In the genomic region with DNA sequence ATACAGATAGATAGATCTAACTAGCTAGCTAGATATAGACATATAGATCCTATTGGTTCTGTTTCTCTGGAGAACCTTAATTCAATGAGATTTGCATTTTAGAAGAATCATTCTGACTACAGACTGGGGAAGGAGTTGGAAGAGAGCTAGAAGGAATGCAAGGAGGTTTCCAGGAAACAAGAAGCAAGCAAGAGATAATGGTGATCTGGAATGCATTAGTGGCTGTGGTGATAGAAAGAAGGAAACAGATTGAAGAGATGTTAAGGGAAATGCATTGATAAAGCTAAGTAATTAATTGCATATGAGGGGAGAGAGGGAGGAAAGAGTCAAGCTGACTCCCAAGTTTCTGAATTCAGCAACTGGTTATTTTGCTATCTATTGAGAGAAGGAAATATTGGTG, we compare ENCODE assay signal across 11 cellular contexts. TPM values are rescaled to one million over a fixed set of nuclear protein-coding genes. Genes with fewer than 3 reads are reported as not detected.
"Had no signal": no experiment of that assay in that cellular context is flagged by ENCODE, and none has a peak within 500 bp of the region (broad histone marks: within the 10 kb centered on the region; RNA-seq: fewer than 3 reads in every experiment).

No MANE protein-coding gene starts in this region.

- ATAC-seq: GM23338, HepG2 had no signal

- H3K4me3 ChIP-seq: GM23338 had no signal

- H3K4me3 Mint-ChIP-seq: GM23338, H9, HFFc6, IgD-negative memory B cell had no signal

- H3K9me3 Mint-ChIP-seq: GM23338, H9 had no signal

- H3K36me3 Mint-ChIP-seq: IgD-negative memory B cell had no signal

- H3K27ac Mint-ChIP-seq: GM23338, H9, HFFc6, IgD-negative memory B cell had no signal

- FAIRE-seq: H1, H54, HepG2 had no signal

- DNase-seq: H9, HCEC 1CT, HFFc6, KBM-7 had no signal

- H3K4me1 Mint-ChIP-seq: GM23338, H9, IgD-negative memory B cell had no signal

- H3K27ac ChIP-seq: HL-60 had no signal

RNA-seq across cellular contexts. Expression of gene DBX2, which starts 42.7 kb away (rescaled TPM):
- total RNA-seq: H1, H9, HepG2, HFFc6, HT1080 had no signal
